8 cellular contexts compared by ENCODE assay signal in genomic region chr9:131274674-131275331, GRCh38. TPM values are rescaled to one million over a fixed set of nuclear protein-coding genes. Genes with fewer than 3 reads are reported as not detected.
DNase-seq lines count a peak whose midpoint lies in the region; ATAC-seq, FAIRE-seq and TF ChIP-seq lines count a peak whose summit lies in the region.
"Had no signal": no experiment of that assay in that cellular context is flagged by ENCODE, and none has a peak within 500 bp of the region (broad histone marks: within the 10 kb centered on the region; RNA-seq: fewer than 3 reads in every experiment).

No MANE protein-coding gene starts in this region.

- H3K27me3 ChIP-seq in heart right ventricle: no peaks in the 10 kb centered on the region

- no peaks in the 10 kb centered on the region for H3K9me3 Mint-ChIP-seq in T-helper 2 cell treated with Interferon-gamma antibody and Interleukin-4, amounts not matched to agents 5 μg/mL and 100 μg/mL, for 36 hours
- no peaks in the 10 kb centered on the region for H3K9me3 Mint-ChIP-seq in stimulated activated naive B cell treated with anti-CD40 and anti-IgM and Interleukin-4, amounts not matched to agents 10 μg/mL and 1 μg/mL and 100 μg/mL, for 72 hours

- peaks cover 62% of the 10 kb centered on the region for H3K36me3 Mint-ChIP-seq in T-helper 2 cell treated with Interferon-gamma antibody and Interleukin-4, amounts not matched to agents 5 μg/mL and 100 μg/mL, for 36 hours (ENCODE audit: low read depth)
- peaks cover 3 to 13% of the 10 kb centered on the region in 2 donors for H3K36me3 Mint-ChIP-seq in stimulated activated naive B cell treated with anti-CD40 and anti-IgM and Interleukin-4, amounts not matched to agents 10 μg/mL and 1 μg/mL and 100 μg/mL, for 72 hours

- TF ChIP-seq CTCF in heart right ventricle (IDR thresholded peaks at IDR 0.05): no peak

- H3K4me3 Mint-ChIP-seq in T-helper 2 cell treated with Interferon-gamma antibody and Interleukin-4, amounts not matched to agents 5 μg/mL and 100 μg/mL, for 36 hours: peak overlapping the region; percentile 89
- peak overlapping the region; percentile 90 to 96 for H3K4me3 Mint-ChIP-seq in stimulated activated naive B cell treated with anti-CD40 and anti-IgM and Interleukin-4, amounts not matched to agents 10 μg/mL and 1 μg/mL and 100 μg/mL, for 72 hours

- H3K27ac ChIP-seq in heart right ventricle: peak overlapping the region; percentile 89 to 99 (median 98)

- no peaks in the 10 kb centered on the region for H3K36me3 ChIP-seq in heart right ventricle

- H3K27me3 Mint-ChIP-seq in T-helper 2 cell treated with Interferon-gamma antibody and Interleukin-4, amounts not matched to agents 5 μg/mL and 100 μg/mL, for 36 hours (ENCODE audit: low read depth): no peaks in the 10 kb centered on the region
- H3K27me3 Mint-ChIP-seq in stimulated activated naive B cell treated with anti-CD40 and anti-IgM and Interleukin-4, amounts not matched to agents 10 μg/mL and 1 μg/mL and 100 μg/mL, for 72 hours: no peaks in the 10 kb centered on the region

- intact Hi-C loops in heart right ventricle (cut with DNase I): loop anchor here in 8 of 10 donors (2.0 to 10.0 kb wide), 7 partner anchors 38 to 98 kb away; no protein-coding TSS in a partner anchor

- H3K9me3 ChIP-seq in heart right ventricle: no peaks in the 10 kb centered on the region

- ATAC-seq in GM21529 (IDR thresholded peaks at IDR 0.05; ENCODE audit: unreplicated experiment) (peak; percentile 26), heart right ventricle (peak; percentile 13 to 68 (median 54)), HG03469 (IDR thresholded peaks at IDR 0.05; ENCODE audit: unreplicated experiment) (no peak)
- peak; percentile 49 to 53 for ATAC-seq in stimulated activated naive B cell treated with anti-CD40 and anti-IgM and Interleukin-4, amounts not matched to agents 10 μg/mL and 1 μg/mL and 100 μg/mL, for 72 hours (replicated peaks)

- peaks cover 40% of the 10 kb centered on the region for H3K4me1 Mint-ChIP-seq in T-helper 2 cell treated with Interferon-gamma antibody and Interleukin-4, amounts not matched to agents 5 μg/mL and 100 μg/mL, for 36 hours (ENCODE audit: low read depth)
- peaks cover 33 to 56% of the 10 kb centered on the region in 2 donors for H3K4me1 Mint-ChIP-seq in stimulated activated naive B cell treated with anti-CD40 and anti-IgM and Interleukin-4, amounts not matched to agents 10 μg/mL and 1 μg/mL and 100 μg/mL, for 72 hours

- H3K27ac Mint-ChIP-seq in T-helper 2 cell treated with Interferon-gamma antibody and Interleukin-4, amounts not matched to agents 5 μg/mL and 100 μg/mL, for 36 hours: peak overlapping the region; percentile 96
- peak overlapping the region; percentile 94 for H3K27ac Mint-ChIP-seq in stimulated activated naive B cell treated with anti-CD40 and anti-IgM and Interleukin-4, amounts not matched to agents 10 μg/mL and 1 μg/mL and 100 μg/mL, for 72 hours

- 22 to 30% methylated on average over 18 of the region's 18 CpGs for WGBS in heart right ventricle, 2 donors

- peaks cover 35 to 74% (median 58%) of the 10 kb centered on the region in 9 donors for H3K4me1 ChIP-seq in heart right ventricle

- no peak for DNase-seq in T-helper 2 cell treated with Interferon-gamma antibody and Interleukin-4, amounts not matched to agents 5 μg/mL and 100 μg/mL, for 36 hours (ENCODE audit: low spot score)
- peak; percentile 61 to 72 for DNase-seq in heart right ventricle
- DNase-seq in stimulated activated naive B cell treated with anti-CD40 and anti-IgM and Interleukin-4, amounts not matched to agents 10 μg/mL and 1 μg/mL and 100 μg/mL, for 72 hours: no peak
- no peak for DNase-seq in NCI-H1417 treated with DMSO at 0.1 percent for 48 hours (lab: John Stamatoyannopoulos, UW)
- no peak for DNase-seq in RCC 7860 (ENCODE audit: low spot score)
- DNase-seq: NCI-H2081 treated with DMSO at 0.1 percent for 48 hours had no signal

- no peak for FAIRE-seq in RCC 7860 (lab: Jason Lieb, UNC)

- peak overlapping the region; percentile 59 to 92 (median 84) for H3K4me3 ChIP-seq in heart right ventricle

RNA-seq across cellular contexts. Expression of gene FAM78A, which starts 1.5 kb away (rescaled TPM):
- total RNA-seq in heart right ventricle: 10 to 100 TPM; 21.0 to 53.1 (median 32.3) TPM
- 10 to 100 TPM in 1 of 2 donors, 1 to 10 TPM in 1; 7.0 to 27.3 TPM for polyA plus RNA-seq in heart right ventricle

RNA-seq across cellular contexts. Expression of gene PLPP7, which starts 14.7 kb away (rescaled TPM):
- total RNA-seq in heart right ventricle: 100 to 1,000 TPM in 5 of 10 donors, 10 to 100 TPM in 5; 76.1 to 140 (median 102) TPM
- 100 to 1,000 TPM in 1 of 2 donors, 10 to 100 TPM in 1; 42.6 to 129 TPM for polyA plus RNA-seq in heart right ventricle

Comparison
In these comparisons a context has a peak if more than half of its experiments do, and no peak if none do; other contexts are left out.
1. DNase-seq: peak in heart right ventricle (2 of 2); none in T-helper 2 cell treated with Interferon-gamma antibody and Interleukin-4, amounts not matched to agents 5 μg/mL and 100 μg/mL, for 36 hours (single experiment), stimulated activated naive B cell treated with anti-CD40 and anti-IgM and Interleukin-4, amounts not matched to agents 10 μg/mL and 1 μg/mL and 100 μg/mL, for 72 hours (single experiment), NCI-H1417 treated with DMSO at 0.1 percent for 48 hours (single experiment) and RCC 7860 (single experiment).